In the genomic region with DNA sequence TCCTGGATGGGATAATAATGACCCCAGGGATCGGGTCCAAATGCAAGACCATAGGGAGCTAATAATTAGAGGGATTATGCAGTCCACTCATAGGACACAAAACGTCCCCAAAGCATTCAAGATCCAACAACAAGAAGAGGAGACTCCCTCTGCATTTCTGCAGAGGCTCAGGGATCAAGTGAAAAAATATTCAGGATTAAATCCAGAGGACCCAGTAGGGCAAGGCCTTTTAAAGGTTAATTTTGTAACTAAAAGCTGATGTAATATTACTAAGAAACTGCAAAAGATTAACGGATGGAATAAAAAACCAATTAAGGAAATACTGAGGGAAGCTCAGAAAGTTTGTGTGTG, we compare ENCODE assay signal across 8 cellular contexts. TPM values are rescaled to one million over a fixed set of nuclear protein-coding genes. Genes with fewer than 3 reads are reported as not detected.
DNase-seq lines count a peak whose midpoint lies in the region; ATAC-seq, FAIRE-seq and TF ChIP-seq lines count a peak whose summit lies in the region.

No MANE protein-coding gene starts in this region.

- no peaks in the 10 kb centered on the region for H4K20me1 ChIP-seq in DOHH2 (ENCODE audit: control insufficient read depth, insufficient read depth, low read depth, low read length)
- H4K20me1 ChIP-seq in OCI-LY3 (ENCODE audit: insufficient read depth, low read length): no peaks in the 10 kb centered on the region

- H3K27ac ChIP-seq in DOHH2 (ENCODE audit: low read depth, low read length) (peak overlapping the region; percentile 73), OCI-LY3 (ENCODE audit: low read length) (peak overlapping the region; percentile 96), endodermal cell (ENCODE audit: low read depth, low read length) (peak overlapping the region; percentile 76)

- H3F3A ChIP-seq in DOHH2 (ENCODE audit: control insufficient read depth, insufficient read depth): peaks cover 14% of the 10 kb centered on the region

- DNase-seq in endodermal cell (no peak), progenitor cell of endocrine pancreas (ENCODE audit: low spot score, unreplicated experiment) (no peak), kidney glomerular epithelial cell (lab: John Stamatoyannopoulos, UW) (no peak), urothelium cell line (ENCODE audit: low spot score) (no peak)

- no peaks in the 10 kb centered on the region for H3K9me3 Mint-ChIP-seq in endodermal cell
- no peaks in the 10 kb centered on the region for H3K9me3 Mint-ChIP-seq in progenitor cell of endocrine pancreas (ENCODE audit: low read depth)

- TF ChIP-seq POLR2A in GM18505 (IDR thresholded peaks at IDR 0.05; ENCODE audit: borderline replicate concordance, extremely low read depth, insufficient read depth, insufficient read length): no peak

- H3K27ac Mint-ChIP-seq in endodermal cell (peak overlapping the region; percentile 96), progenitor cell of endocrine pancreas (peak overlapping the region; percentile 98)

- H3K27me3 Mint-ChIP-seq in endodermal cell (ENCODE audit: insufficient read depth) (no peaks in the 10 kb centered on the region), progenitor cell of endocrine pancreas (no peaks in the 10 kb centered on the region)

- 8 to 15% methylated on average over 2 to 3 of the region's 3 CpGs for WGBS in endodermal cell (ENCODE audit: insufficient coverage in 1 of 2, insufficient read length in 1 of 2), 2 experiments

- H3K4me1 Mint-ChIP-seq in endodermal cell: peaks cover 38% of the 10 kb centered on the region
- H3K4me1 Mint-ChIP-seq in progenitor cell of endocrine pancreas (ENCODE audit: low read depth): peaks cover 40% of the 10 kb centered on the region

- TF ChIP-seq CTCF in DOHH2 (IDR thresholded peaks at IDR 0.05; ENCODE audit: low read depth, low read length, poor library complexity, severe bottlenecking): no peak
- no peak for TF ChIP-seq CTCF in OCI-LY3 (IDR thresholded peaks at IDR 0.05; ENCODE audit: low read depth, low read length)
- no peak for TF ChIP-seq CTCF in endodermal cell (conservative IDR thresholded peaks at IDR 0.05)
- TF ChIP-seq CTCF in progenitor cell of endocrine pancreas (IDR thresholded peaks at IDR 0.05; ENCODE audit: unreplicated experiment): no peak

- H3K79me2 ChIP-seq in DOHH2 (ENCODE audit: control insufficient read depth, low read length) (no peaks in the 10 kb centered on the region), OCI-LY3 (ENCODE audit: low read length) (no peaks in the 10 kb centered on the region)

- H3K4me2 ChIP-seq in DOHH2 (ENCODE audit: low read length) (peak overlapping the region; percentile 71), OCI-LY3 (ENCODE audit: low read length) (peak overlapping the region; percentile 98)

- H3K4me3 ChIP-seq in DOHH2 (ENCODE audit: low read length): peak overlapping the region; percentile 69
- H3K4me3 ChIP-seq in OCI-LY3 (ENCODE audit: low read length): peak overlapping the region; percentile 46
- peak overlapping the region; percentile 81 for H3K4me3 ChIP-seq in endodermal cell (ENCODE audit: low read length)

- peak overlapping the region; percentile 54 for H3K4me3 Mint-ChIP-seq in endodermal cell
- H3K4me3 Mint-ChIP-seq in progenitor cell of endocrine pancreas (ENCODE audit: low read depth): peak overlapping the region; percentile 75

- H3K9ac ChIP-seq in OCI-LY3 (ENCODE audit: low read length) (peak overlapping the region; percentile 68), endodermal cell (ENCODE audit: extremely low read depth, low read length, poor library complexity, severe bottlenecking) (peak overlapping the region; percentile 77)

- H3K4me1 ChIP-seq in DOHH2 (ENCODE audit: control insufficient read depth, low read length) (peaks cover 38% of the 10 kb centered on the region), OCI-LY3 (ENCODE audit: low read length) (peaks cover 45% of the 10 kb centered on the region), endodermal cell (ENCODE audit: control insufficient read depth, insufficient read depth, low read length) (peaks cover 9% of the 10 kb centered on the region)

- no peak overlapping the region for H2AFZ ChIP-seq in OCI-LY3 (ENCODE audit: low read depth, low read length)

- FAIRE-seq in urothelium cell line (lab: Jason Lieb, UNC): no peak

- no peaks in the 10 kb centered on the region for H3K36me3 ChIP-seq in DOHH2 (ENCODE audit: control insufficient read depth, low read length)
- H3K36me3 ChIP-seq in OCI-LY3 (replicated peaks; ENCODE audit: low read depth, low read length): no peaks in the 10 kb centered on the region
- H3K36me3 ChIP-seq in endodermal cell (ENCODE audit: control insufficient read depth, insufficient read depth, low read length): no peaks in the 10 kb centered on the region

- H3K36me3 Mint-ChIP-seq in endodermal cell (ENCODE audit: low read depth): no peaks in the 10 kb centered on the region
- H3K36me3 Mint-ChIP-seq in progenitor cell of endocrine pancreas (ENCODE audit: insufficient read depth): no peaks in the 10 kb centered on the region

- H3K9me2 ChIP-seq in DOHH2 (replicated peaks; ENCODE audit: control insufficient read depth, low read length): no peaks in the 10 kb centered on the region

- H3K27me3 ChIP-seq in DOHH2 (ENCODE audit: control insufficient read depth, low read length): no peaks in the 10 kb centered on the region
- H3K27me3 ChIP-seq in OCI-LY3 (ENCODE audit: low read depth, low read length): no peaks in the 10 kb centered on the region
- H3K27me3 ChIP-seq in endodermal cell (ENCODE audit: control insufficient read depth, insufficient read depth, low read length, poor library complexity, severe bottlenecking): no peaks in the 10 kb centered on the region

- H3K9me3 ChIP-seq in DOHH2 (ENCODE audit: control insufficient read depth, insufficient read depth, low read length) (no peaks in the 10 kb centered on the region), OCI-LY3 (ENCODE audit: insufficient read depth, low read length) (no peaks in the 10 kb centered on the region), endodermal cell (ENCODE audit: control insufficient read depth, low read length) (no peaks in the 10 kb centered on the region)

- no peak for ATAC-seq in GM21529 (IDR thresholded peaks at IDR 0.05; ENCODE audit: unreplicated experiment)
- ATAC-seq in GM18505 (IDR thresholded peaks at IDR 0.05; ENCODE audit: unreplicated experiment): no peak

RNA-seq across cellular contexts. Expression of a gene that starts 22.2 kb away (rescaled TPM):
- total RNA-seq in endodermal cell: 100 to 1,000 TPM; 212 to 282 TPM
- polyA plus RNA-seq in endodermal cell (2013, experiment 1 of 2): 56.2 TPM
- 50.5 TPM for polyA plus RNA-seq in endodermal cell (2013, experiment 2 of 2)
- total RNA-seq in progenitor cell of endocrine pancreas: 198 and 204 TPM in 2 replicates
